In the genomic region with DNA sequence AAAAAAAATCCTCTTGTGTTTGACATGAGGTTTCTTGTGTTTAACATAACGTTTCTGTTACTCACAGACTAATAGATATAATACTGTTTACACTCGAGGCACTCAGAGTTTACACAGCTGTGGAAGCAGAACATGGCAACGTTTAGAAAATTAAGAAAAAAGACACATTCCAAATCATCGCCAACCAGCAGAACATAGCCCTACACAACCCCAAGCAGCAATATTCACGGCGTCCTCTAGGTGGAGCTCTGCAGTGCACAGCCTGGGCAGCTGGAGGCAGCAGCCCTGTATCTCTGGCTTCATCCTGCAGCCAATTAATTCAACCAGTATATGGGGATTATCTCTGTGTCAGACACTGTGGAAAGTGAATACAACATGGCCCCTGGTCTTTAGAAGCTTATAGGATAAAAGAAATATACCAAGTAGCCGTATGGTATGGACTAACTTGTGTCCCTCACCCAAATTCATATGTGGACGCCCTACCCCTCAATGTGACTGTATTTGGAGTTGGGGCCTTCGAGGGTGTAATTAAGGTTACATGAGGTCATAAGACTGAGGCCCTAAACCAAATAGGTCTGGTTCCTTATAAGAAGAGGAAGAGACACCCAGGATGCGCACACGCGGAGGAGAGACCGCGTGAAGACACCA, we compare ENCODE assay signal across 8 cellular contexts. TPM values are rescaled to one million over a fixed set of nuclear protein-coding genes. Genes with fewer than 3 reads are reported as not detected.
DNase-seq lines count a peak whose midpoint lies in the region; ATAC-seq, FAIRE-seq and TF ChIP-seq lines count a peak whose summit lies in the region.

No MANE protein-coding gene starts in this region.

- no peaks in the 10 kb centered on the region for H3K36me3 Mint-ChIP-seq in WTC11

- no peak overlapping the region for H3K4me3 Mint-ChIP-seq in WTC11

- H3K27me3 Mint-ChIP-seq in WTC11 (ENCODE audit: low read depth), result no peaks in the 10 kb centered on the region

- H3K27ac Mint-ChIP-seq in WTC11, result no peak overlapping the region

- H3K4me1 Mint-ChIP-seq in WTC11, result peaks cover 10% of the 10 kb centered on the region

- FAIRE-seq in bronchial epithelial cell (lab: Jason Lieb, UNC), result no peak

- no peaks in the 10 kb centered on the region for H3K36me3 ChIP-seq in bronchial epithelial cell (ENCODE audit: control insufficient read depth, insufficient read depth, low read length)
- H3K36me3 ChIP-seq in kidney epithelial cell (ENCODE audit: control insufficient read depth, insufficient read depth, low read length), result no peaks in the 10 kb centered on the region

- H3K9me3 Mint-ChIP-seq in WTC11, result no peaks in the 10 kb centered on the region

- H3K27me3 ChIP-seq in bronchial epithelial cell (ENCODE audit: control insufficient read depth, insufficient read depth, low read length) (no peaks in the 10 kb centered on the region), kidney epithelial cell (ENCODE audit: control insufficient read depth, insufficient read depth, low read length) (peaks cover 2% of the 10 kb centered on the region)

- peak; percentile 47 for DNase-seq in NCI-H2196 (lab: John Stamatoyannopoulos, UW; ENCODE audit: unreplicated experiment)
- no peak for DNase-seq in NCI-H2196 treated with DMSO at 0.1 percent for 48 hours (lab: John Stamatoyannopoulos, UW; ENCODE audit: unreplicated experiment)
- peak; percentile 86 for DNase-seq in NCI-H146 (lab: John Stamatoyannopoulos, UW)
- DNase-seq in WTC11 (ENCODE audit: low spot score), result peak; percentile 86
- peak; percentile 73 for DNase-seq in bronchial epithelial cell (ENCODE audit: low read depth)
- no peak for DNase-seq in kidney epithelial cell (ENCODE audit: low read depth)
- peak; percentile 88 to 90 for DNase-seq in stimulated activated CD4-positive, alpha-beta T cell treated with anti-CD3 and anti-CD28 coated beads, Interleukin-2, amount 100 ng/mL, for 48 hours

- no peak overlapping the region for H3K4me3 ChIP-seq in bronchial epithelial cell (ENCODE audit: low read depth, low read length)
- no peak overlapping the region for H3K4me3 ChIP-seq in kidney epithelial cell (ENCODE audit: low read depth, low read length)

- TF ChIP-seq CTCF in WTC11 (IDR thresholded peaks at IDR 0.05), result peak; percentile 87
- TF ChIP-seq CTCF in bronchial epithelial cell (IDR thresholded peaks at IDR 0.05; ENCODE audit: insufficient read depth, low read length, severe bottlenecking), result peak; percentile 95
- peak; percentile 98 for TF ChIP-seq CTCF in kidney epithelial cell (IDR thresholded peaks at IDR 0.05; ENCODE audit: insufficient read depth, low read length, poor library complexity, severe bottlenecking)

- ATAC-seq in HG02623 (IDR thresholded peaks at IDR 0.05; ENCODE audit: unreplicated experiment) (peak; percentile 74), WTC11 (peak; percentile 91)

- CTCF ChIA-PET in WTC11 (lab: Charles Lee), result interaction anchor here (0.5 to 3.6 kb wide), 48 partner anchors 9 to 1639 kb away, joined by 3 to 16 read pairs (median 3); a partner anchor contains a TSS

- POLR2A ChIA-PET in WTC11 (lab: Charles Lee), result no interaction called here

TF ChIP-seq in WTC11, 78 proteins besides CTCF, POLR2A, EP300 and RAD21 (continues in another document):
- TF ChIP-seq, protein P1, sequence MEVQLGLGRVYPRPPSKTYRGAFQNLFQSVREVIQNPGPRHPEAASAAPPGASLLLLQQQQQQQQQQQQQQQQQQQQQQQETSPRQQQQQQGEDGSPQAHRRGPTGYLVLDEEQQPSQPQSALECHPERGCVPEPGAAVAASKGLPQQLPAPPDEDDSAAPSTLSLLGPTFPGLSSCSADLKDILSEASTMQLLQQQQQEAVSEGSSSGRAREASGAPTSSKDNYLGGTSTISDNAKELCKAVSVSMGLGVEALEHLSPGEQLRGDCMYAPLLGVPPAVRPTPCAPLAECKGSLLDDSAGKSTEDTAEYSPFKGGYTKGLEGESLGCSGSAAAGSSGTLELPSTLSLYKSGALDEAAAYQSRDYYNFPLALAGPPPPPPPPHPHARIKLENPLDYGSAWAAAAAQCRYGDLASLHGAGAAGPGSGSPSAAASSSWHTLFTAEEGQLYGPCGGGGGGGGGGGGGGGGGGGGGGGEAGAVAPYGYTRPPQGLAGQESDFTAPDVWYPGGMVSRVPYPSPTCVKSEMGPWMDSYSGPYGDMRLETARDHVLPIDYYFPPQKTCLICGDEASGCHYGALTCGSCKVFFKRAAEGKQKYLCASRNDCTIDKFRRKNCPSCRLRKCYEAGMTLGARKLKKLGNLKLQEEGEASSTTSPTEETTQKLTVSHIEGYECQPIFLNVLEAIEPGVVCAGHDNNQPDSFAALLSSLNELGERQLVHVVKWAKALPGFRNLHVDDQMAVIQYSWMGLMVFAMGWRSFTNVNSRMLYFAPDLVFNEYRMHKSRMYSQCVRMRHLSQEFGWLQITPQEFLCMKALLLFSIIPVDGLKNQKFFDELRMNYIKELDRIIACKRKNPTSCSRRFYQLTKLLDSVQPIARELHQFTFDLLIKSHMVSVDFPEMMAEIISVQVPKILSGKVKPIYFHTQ (CRISPR knock-in tag; IDR thresholded peaks at IDR 0.05), result no peak
- TF ChIP-seq ZBTB21 (CRISPR knock-in tag; IDR thresholded peaks at IDR 0.05; ENCODE audit: borderline replicate concordance), result no peak
- TF ChIP-seq, protein P2, sequence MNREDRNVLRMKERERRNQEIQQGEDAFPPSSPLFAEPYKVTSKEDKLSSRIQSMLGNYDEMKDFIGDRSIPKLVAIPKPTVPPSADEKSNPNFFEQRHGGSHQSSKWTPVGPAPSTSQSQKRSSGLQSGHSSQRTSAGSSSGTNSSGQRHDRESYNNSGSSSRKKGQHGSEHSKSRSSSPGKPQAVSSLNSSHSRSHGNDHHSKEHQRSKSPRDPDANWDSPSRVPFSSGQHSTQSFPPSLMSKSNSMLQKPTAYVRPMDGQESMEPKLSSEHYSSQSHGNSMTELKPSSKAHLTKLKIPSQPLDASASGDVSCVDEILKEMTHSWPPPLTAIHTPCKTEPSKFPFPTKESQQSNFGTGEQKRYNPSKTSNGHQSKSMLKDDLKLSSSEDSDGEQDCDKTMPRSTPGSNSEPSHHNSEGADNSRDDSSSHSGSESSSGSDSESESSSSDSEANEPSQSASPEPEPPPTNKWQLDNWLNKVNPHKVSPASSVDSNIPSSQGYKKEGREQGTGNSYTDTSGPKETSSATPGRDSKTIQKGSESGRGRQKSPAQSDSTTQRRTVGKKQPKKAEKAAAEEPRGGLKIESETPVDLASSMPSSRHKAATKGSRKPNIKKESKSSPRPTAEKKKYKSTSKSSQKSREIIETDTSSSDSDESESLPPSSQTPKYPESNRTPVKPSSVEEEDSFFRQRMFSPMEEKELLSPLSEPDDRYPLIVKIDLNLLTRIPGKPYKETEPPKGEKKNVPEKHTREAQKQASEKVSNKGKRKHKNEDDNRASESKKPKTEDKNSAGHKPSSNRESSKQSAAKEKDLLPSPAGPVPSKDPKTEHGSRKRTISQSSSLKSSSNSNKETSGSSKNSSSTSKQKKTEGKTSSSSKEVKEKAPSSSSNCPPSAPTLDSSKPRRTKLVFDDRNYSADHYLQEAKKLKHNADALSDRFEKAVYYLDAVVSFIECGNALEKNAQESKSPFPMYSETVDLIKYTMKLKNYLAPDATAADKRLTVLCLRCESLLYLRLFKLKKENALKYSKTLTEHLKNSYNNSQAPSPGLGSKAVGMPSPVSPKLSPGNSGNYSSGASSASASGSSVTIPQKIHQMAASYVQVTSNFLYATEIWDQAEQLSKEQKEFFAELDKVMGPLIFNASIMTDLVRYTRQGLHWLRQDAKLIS (CRISPR knock-in tag; IDR thresholded peaks at IDR 0.05; ENCODE audit: borderline replicate concordance), result no peak
- TF ChIP-seq GTF2I (CRISPR knock-in tag; conservative IDR thresholded peaks at IDR 0.05), result no peak
- TF ChIP-seq EMX1 (CRISPR knock-in tag; IDR thresholded peaks at IDR 0.05), result no peak
- TF ChIP-seq ZNF396 (CRISPR knock-in tag; IDR thresholded peaks at IDR 0.05; ENCODE audit: borderline replicate concordance), result no peak
- no peak for TF ChIP-seq NR1H2 (CRISPR knock-in tag; IDR thresholded peaks at IDR 0.05)
- TF ChIP-seq, protein P3, sequence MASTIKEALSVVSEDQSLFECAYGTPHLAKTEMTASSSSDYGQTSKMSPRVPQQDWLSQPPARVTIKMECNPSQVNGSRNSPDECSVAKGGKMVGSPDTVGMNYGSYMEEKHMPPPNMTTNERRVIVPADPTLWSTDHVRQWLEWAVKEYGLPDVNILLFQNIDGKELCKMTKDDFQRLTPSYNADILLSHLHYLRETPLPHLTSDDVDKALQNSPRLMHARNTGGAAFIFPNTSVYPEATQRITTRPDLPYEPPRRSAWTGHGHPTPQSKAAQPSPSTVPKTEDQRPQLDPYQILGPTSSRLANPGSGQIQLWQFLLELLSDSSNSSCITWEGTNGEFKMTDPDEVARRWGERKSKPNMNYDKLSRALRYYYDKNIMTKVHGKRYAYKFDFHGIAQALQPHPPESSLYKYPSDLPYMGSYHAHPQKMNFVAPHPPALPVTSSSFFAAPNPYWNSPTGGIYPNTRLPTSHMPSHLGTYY (CRISPR knock-in tag; IDR thresholded peaks at IDR 0.05), result no peak
- no peak for TF ChIP-seq FOXJ3 (CRISPR knock-in tag; IDR thresholded peaks at IDR 0.05; ENCODE audit: borderline replicate concordance)
- TF ChIP-seq ETV6 (CRISPR knock-in tag; IDR thresholded peaks at IDR 0.05), result no peak
- no peak for TF ChIP-seq ZNF263 (CRISPR knock-in tag; IDR thresholded peaks at IDR 0.05; ENCODE audit: low read depth)

RNA-seq across cellular contexts. Expression of a gene that starts 36.5 kb away (rescaled TPM):
- total RNA-seq in WTC11 (2021) (23.4 to 28.3 TPM (median 27.3 TPM) in 3 replicates), bronchial epithelial cell (14.5 TPM in 2 replicates), kidney epithelial cell (17.3 and 22.4 TPM in 2 replicates)

RNA-seq across cellular contexts. Expression of a gene that starts 54.7 kb away (rescaled TPM):
- total RNA-seq in WTC11 (2021) (54.5 to 67.3 TPM (median 62.0 TPM) in 3 replicates), bronchial epithelial cell (52.1 and 54.8 TPM in 2 replicates), kidney epithelial cell (60.1 and 66.8 TPM in 2 replicates)

Comparison
In these comparisons a context has a peak if more than half of its experiments do, and no peak if none do; other contexts are left out.
1. DNase-seq: peak in NCI-H2196 (single experiment), NCI-H146 (single experiment), WTC11 (single experiment), bronchial epithelial cell (single experiment) and stimulated activated CD4-positive, alpha-beta T cell treated with anti-CD3 and anti-CD28 coated beads, Interleukin-2, amount 100 ng/mL, for 48 hours (2 of 2); none in NCI-H2196 treated with DMSO at 0.1 percent for 48 hours (single experiment) and kidney epithelial cell (single experiment).
2. Peak in every context shown above with its lines, with median percentiles within 50 percentile points of each other: CTCF ChIP-seq.